11 cellular contexts compared by ENCODE assay signal in genomic region chr2:160087854-160088745, GRCh38. TPM values are rescaled to one million over a fixed set of nuclear protein-coding genes. Genes with fewer than 3 reads are reported as not detected.
A peak's percentile ranks its signal among the peaks of the same experiment; 100 is the strongest.
DNase-seq lines count a peak whose midpoint lies in the region; ATAC-seq and TF ChIP-seq lines count a peak whose summit lies in the region.
"Had no signal": no experiment of that assay in that cellular context is flagged by ENCODE, and none has a peak within 500 bp of the region (broad histone marks: within the 10 kb centered on the region; RNA-seq: fewer than 3 reads in every experiment).

No MANE protein-coding gene starts in this region.

- peak; percentile 20 for TF ChIP-seq CTCF in GM10248 (IDR thresholded peaks at IDR 0.05; ENCODE audit: control extremely low read depth, extremely low read depth, low read depth, missing control alignments)
- TF ChIP-seq CTCF in WERI-Rb-1 (IDR thresholded peaks at IDR 0.05; ENCODE audit: low read depth, low read length), result peak; percentile 49
- no peak for TF ChIP-seq CTCF in natural killer cell (IDR thresholded peaks at IDR 0.05)

- H3K27ac ChIP-seq in WERI-Rb-1, result no peak overlapping the region

- ATAC-seq in HG02884 (IDR thresholded peaks at IDR 0.05; ENCODE audit: unreplicated experiment), result no peak
- no peak for ATAC-seq in Right ventricle myocardium superior (ENCODE audit: poor library complexity)
- no peak for ATAC-seq in natural killer cell
- no peak for ATAC-seq in GM18909 (IDR thresholded peaks at IDR 0.05; ENCODE audit: poor library complexity, unreplicated experiment)
- ATAC-seq: activated CD8-positive, alpha-beta memory T cell treated with anti-CD3 and anti-CD28 coated beads, Interleukin-2, amount 10 ng/mL, durations not matched to agents 7 days and 5 days; right cardiac atrium had no signal

- no peak for DNase-seq in GM10248 (ENCODE audit: extremely low spot score)
- peak; percentile 14 for DNase-seq in Jurkat, Clone E6-1 (ENCODE audit: low read depth, low spot score)
- peak; percentile 21 for DNase-seq in WERI-Rb-1
- DNase-seq in lung microvascular endothelial cell (ENCODE audit: low read depth in 2 of 2), result peak; percentile 43 to 44
- DNase-seq in Right ventricle myocardium superior, result no peak
- DNase-seq in natural killer cell, result no peak
- DNase-seq: activated CD8-positive, alpha-beta memory T cell treated with anti-CD3 and anti-CD28 coated beads, Interleukin-2, amount 10 ng/mL, durations not matched to agents 7 days and 5 days; right cardiac atrium had no signal

- H3K4me3 Mint-ChIP-seq in natural killer cell, result no peak overlapping the region
- H3K4me3 Mint-ChIP-seq: activated CD8-positive, alpha-beta memory T cell treated with anti-CD3 and anti-CD28 coated beads, Interleukin-2, amount 10 ng/mL, durations not matched to agents 7 days and 5 days had no signal

- CTCF ChIA-PET in GM10248 (lab: Yijun Ruan, JAX), result interaction anchor here (1.1 to 3.3 kb wide), 6 partner anchors 9 to 121 kb away, joined by 3 to 15 read pairs (median 4); no protein-coding TSS in a partner anchor

- H3K27ac Mint-ChIP-seq in natural killer cell, result no peak overlapping the region
- H3K27ac Mint-ChIP-seq: activated CD8-positive, alpha-beta memory T cell treated with anti-CD3 and anti-CD28 coated beads, Interleukin-2, amount 10 ng/mL, durations not matched to agents 7 days and 5 days; IgD-negative memory B cell had no signal

- no peaks in the 10 kb centered on the region for H3K36me3 ChIP-seq in WERI-Rb-1

- peaks cover 42% of the 10 kb centered on the region for H3K36me3 Mint-ChIP-seq in natural killer cell
- H3K36me3 Mint-ChIP-seq: IgD-negative memory B cell had no signal

- H3K27me3 Mint-ChIP-seq in natural killer cell (ENCODE audit: low read depth in 2 of 2), result peaks cover 0 to 13% of the 10 kb centered on the region in 2 donors

- H3K4me3 ChIP-seq in Jurkat, Clone E6-1 (ENCODE audit: low read length), result no peak overlapping the region
- H3K4me3 ChIP-seq in WERI-Rb-1 (ENCODE audit: low read depth, low read length), result no peak overlapping the region

- H3K9me3 Mint-ChIP-seq in natural killer cell, result peaks cover 5 to 23% of the 10 kb centered on the region in 2 donors

- POLR2A ChIA-PET in GM10248 (lab: Yijun Ruan, JAX), result no interaction called here

- H3K27me3 ChIP-seq in WERI-Rb-1 (ENCODE audit: insufficient read depth, low read depth, severe bottlenecking), result no peaks in the 10 kb centered on the region

- intact Hi-C loops in Right ventricle myocardium superior (cut with DNase I), result no loop called here
- intact Hi-C loops in natural killer cell (cut with micrococcal nuclease), result no loop called here

- peaks cover 20% of the 10 kb centered on the region for H3K9me3 ChIP-seq in WERI-Rb-1 (ENCODE audit: severe bottlenecking)

- no peaks in the 10 kb centered on the region for H3K4me1 Mint-ChIP-seq in natural killer cell
- H3K4me1 Mint-ChIP-seq: activated CD8-positive, alpha-beta memory T cell treated with anti-CD3 and anti-CD28 coated beads, Interleukin-2, amount 10 ng/mL, durations not matched to agents 7 days and 5 days; IgD-negative memory B cell had no signal

RNA-seq across cellular contexts. Expression of gene PLA2R1, which starts 25.7 kb away (rescaled TPM):
- not detected for polyA plus RNA-seq in Jurkat, Clone E6-1 (2012; ENCODE audit: insufficient read depth, insufficient read length)
- total RNA-seq in lung microvascular endothelial cell, result 7.0 and 21.4 TPM in 2 replicates
- total RNA-seq in Right ventricle myocardium superior, result 3.0 TPM
- total RNA-seq in natural killer cell, result not detected
- total RNA-seq: activated CD8-positive, alpha-beta memory T cell treated with anti-CD3 and anti-CD28 coated beads, Interleukin-2, amount 10 ng/mL, durations not matched to agents 7 days and 5 days had no signal
- polyA plus RNA-seq: IgD-negative memory B cell had no signal

Comparison
In these comparisons a context has a peak if more than half of its experiments do, and no peak if none do; other contexts are left out.
1. DNase-seq: peak in Jurkat, Clone E6-1 (single experiment), WERI-Rb-1 (single experiment) and lung microvascular endothelial cell (2 of 2); none in GM10248 (single experiment), Right ventricle myocardium superior (single experiment) and natural killer cell (single experiment).